Comparison of ENCODE assay signal across 1 cellular context in genomic region chr1:74197657-74198552, GRCh38.
A peak's percentile ranks its signal among the peaks of the same experiment; 100 is the strongest.
TF ChIP-seq lines count a peak whose summit lies in the region.

TSS of gene FPGT (plus strand) at chr1:74198242. CDS start at chr1:74198279, 37 bp downstream.
TSS of gene LRRIQ3 (minus strand) at chr1:74198176. CDS start at chr1:74183684, 14,492 bp downstream.

TF ChIP-seq in GM12878, 131 proteins besides CTCF, POLR2A, EP300 and RAD21 (continued from another document):
- TF ChIP-seq CBFB (IDR thresholded peaks at IDR 0.05; ENCODE audit: low read depth) (0 out of 2 replicates have a peak, but pooled peaks have one; percentile 32), NFXL1 (IDR thresholded peaks at IDR 0.05; ENCODE audit: borderline replicate concordance) (no peak), EGR1 (IDR thresholded peaks at IDR 0.05; ENCODE audit: borderline replicate concordance in 1 of 2, low read depth in 2 of 2, low read length in 2 of 2) (peak; percentile 54 to 93), KLF5 (IDR thresholded peaks at IDR 0.05; ENCODE audit: partially characterized antibody) (peak; percentile 37), TCF7 (IDR thresholded peaks at IDR 0.05; ENCODE audit: borderline replicate concordance) (peak; percentile 19; the same call in 1 of the 2 replicates), LARP7 (IDR thresholded peaks at IDR 0.05) (no peak), HDGF (IDR thresholded peaks at IDR 0.05) (peak; percentile 85), CHD4 (IDR thresholded peaks at IDR 0.05) (no peak), CREB1 (IDR thresholded peaks at IDR 0.05; ENCODE audit: low read depth) (0 out of 2 replicates have a peak, but pooled peaks have one; percentile 24), TAF1 (IDR thresholded peaks at IDR 0.05; ENCODE audit: borderline replicate concordance, low read depth, low read length) (peak; percentile 69; the same call in 1 of the 2 replicates), IKZF2 (IDR thresholded peaks at IDR 0.05) (peak in 1 of 2 experiments; percentile 42; a peak in 1 of 4 replicates), BRCA1 (IDR thresholded peaks at IDR 0.05; ENCODE audit: low read depth, low read length) (no peak), IKZF1 (conservative IDR thresholded peaks at IDR 0.05) (peak; percentile 56), PML (IDR thresholded peaks at IDR 0.05; ENCODE audit: low read length) (peak; percentile 67; the same call in 1 of the 2 replicates), YY1 (IDR thresholded peaks at IDR 0.05; ENCODE audit: low read depth, low read length) (peak; percentile 60), E2F8 (IDR thresholded peaks at IDR 0.05; ENCODE audit: low read depth, partially characterized antibody) (no peak), HCFC1 (IDR thresholded peaks at IDR 0.05; ENCODE audit: low read length) (no peak), MXI1 (IDR thresholded peaks at IDR 0.05; ENCODE audit: low read depth, low read length) (peak; percentile 72), BMI1 (IDR thresholded peaks at IDR 0.05; ENCODE audit: borderline replicate concordance) (peak; percentile 53; the same call in 1 of the 2 replicates), SKIL (IDR thresholded peaks at IDR 0.05; ENCODE audit: low read depth, poor library complexity, severe bottlenecking) (no peak), TCF12 (IDR thresholded peaks at IDR 0.05; ENCODE audit: low read depth, low read length) (peak; percentile 61; the same call in 1 of the 2 replicates), GABPA (IDR thresholded peaks at IDR 0.05; ENCODE audit: low read depth) (0 out of 2 replicates have a peak, but pooled peaks have one; percentile 8), EED (IDR thresholded peaks at IDR 0.05; ENCODE audit: low read depth) (0 out of 2 replicates have a peak, but pooled peaks have one; percentile 22), RBBP5 (conservative IDR thresholded peaks at IDR 0.05) (no peak), RUNX3 (IDR thresholded peaks at IDR 0.05; ENCODE audit: low read length) (peak; percentile 38; the same call in 1 of the 2 replicates), POLR2AphosphoS5 (IDR thresholded peaks at IDR 0.05; ENCODE audit: low read length) (peak; percentile 73), NRF1 (conservative IDR thresholded peaks at IDR 0.05; ENCODE audit: low read depth, low read length) (peak; percentile 69), RELA (IDR thresholded peaks at IDR 0.05; ENCODE audit: borderline replicate concordance, partially characterized antibody) (no peak), CEBPB (IDR thresholded peaks at IDR 0.05; ENCODE audit: borderline replicate concordance in 1 of 2, low read depth in 2 of 2, low read length in 2 of 2) (no peak)
